In the genomic region with DNA sequence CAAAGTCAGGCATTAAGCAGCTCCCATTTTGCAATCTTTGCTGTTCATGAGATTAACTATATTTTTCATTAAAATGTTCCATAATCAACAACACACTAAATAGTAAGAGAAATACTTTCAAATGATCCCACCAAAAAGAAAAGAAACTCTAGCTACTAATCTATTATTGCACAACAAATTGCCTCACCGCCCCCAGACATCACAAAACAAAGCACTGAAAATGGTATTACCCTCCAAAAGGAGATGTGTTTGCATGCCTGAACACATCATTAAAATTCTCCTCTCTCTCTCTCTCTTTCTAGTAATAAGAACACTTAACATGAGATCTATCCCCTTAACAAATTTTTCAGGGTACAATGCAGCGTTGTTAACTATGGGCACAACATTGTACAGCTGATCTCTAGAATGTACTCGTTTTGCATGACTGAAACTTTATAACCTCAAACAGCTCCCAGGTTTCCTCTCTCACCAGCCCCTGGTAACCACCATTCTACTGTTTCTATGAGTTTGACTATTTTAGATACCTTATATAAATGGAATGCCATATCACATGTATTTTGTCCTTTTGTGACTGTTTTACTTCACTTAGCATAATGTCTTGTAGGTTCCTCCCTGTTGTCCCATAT, we compare ENCODE assay signal across 16 cellular contexts. TPM values are rescaled to one million over a fixed set of nuclear protein-coding genes. Genes with fewer than 3 reads are reported as not detected.
"Had no signal": no experiment of that assay in that cellular context is flagged by ENCODE, and none has a peak within 500 bp of the region (broad histone marks: within the 10 kb centered on the region; RNA-seq: fewer than 3 reads in every experiment).

No MANE protein-coding gene starts in this region.

- H3K4me1 Mint-ChIP-seq: activated naive CD8-positive, alpha-beta T cell treated with anti-CD3 and anti-CD28 coated beads, Interleukin-2, amount 10 ng/mL, durations not matched to agents 7 days and 5 days; natural killer cell had no signal

- H3K36me3 ChIP-seq: esophagus squamous epithelium, neutrophil, suprapubic skin had no signal

- H3K4me3 ChIP-seq: esophagus squamous epithelium, suprapubic skin had no signal

- H3K4me3 Mint-ChIP-seq: activated naive CD8-positive, alpha-beta T cell treated with anti-CD3 and anti-CD28 coated beads, Interleukin-2, amount 10 ng/mL, durations not matched to agents 7 days and 5 days; natural killer cell had no signal

- H3K36me3 Mint-ChIP-seq: activated naive CD8-positive, alpha-beta T cell treated with anti-CD3 and anti-CD28 coated beads, Interleukin-2, amount 10 ng/mL, durations not matched to agents 7 days and 5 days; natural killer cell had no signal

- H3K27me3 ChIP-seq: esophagus squamous epithelium, foreskin keratinocyte, neutrophil, suprapubic skin had no signal

- H3K27ac Mint-ChIP-seq: activated naive CD8-positive, alpha-beta T cell treated with anti-CD3 and anti-CD28 coated beads, Interleukin-2, amount 10 ng/mL, durations not matched to agents 7 days and 5 days; natural killer cell had no signal

- H3K9me3 Mint-ChIP-seq: activated naive CD8-positive, alpha-beta T cell treated with anti-CD3 and anti-CD28 coated beads, Interleukin-2, amount 10 ng/mL, durations not matched to agents 7 days and 5 days had no signal

- H3K4me1 ChIP-seq: esophagus squamous epithelium, foreskin keratinocyte, suprapubic skin had no signal

- ATAC-seq: activated CD4-positive, CD25-positive, alpha-beta regulatory T cell treated with anti-CD3 and anti-CD28 coated beads, Interleukin-2, amount 50 U/mL, for 24 hours; foreskin keratinocyte; natural killer cell had no signal

- DNase-seq: activated naive CD4-positive, alpha-beta T cell; activated naive CD8-positive, alpha-beta T cell treated with anti-CD3 and anti-CD28 coated beads, Interleukin-2, amount 10 ng/mL, durations not matched to agents 7 days and 5 days; anterior cingulate cortex; effector CD8-positive, alpha-beta T cell; esophagus squamous epithelium; foreskin keratinocyte; mesendoderm; natural killer cell; small intestine; stimulated activated CD4-positive, alpha-beta T cell treated with anti-CD3 and anti-CD28 coated beads, Interleukin-4, amount 100 ng/mL, for 24 hours; stimulated activated naive CD4-positive, alpha-beta T cell treated with Interleukin-2 at 50 U/mL for 16 hours; trophoblast cell had no signal

- H3K27ac ChIP-seq: esophagus squamous epithelium, foreskin keratinocyte, neutrophil, suprapubic skin had no signal

RNA-seq across cellular contexts. Expression of a gene that starts 33.1 kb away (rescaled TPM):
- total RNA-seq: activated CD8-positive, alpha-beta memory T cell treated with anti-CD3 and anti-CD28 coated beads for 36 hours; activated naive CD8-positive, alpha-beta T cell treated with anti-CD3 and anti-CD28 coated beads, Interleukin-2, amount 10 ng/mL, durations not matched to agents 7 days and 5 days; natural killer cell had no signal
